ENCODE assay signal across 17 cellular contexts in genomic region chr14:99418217-99418616, GRCh38.
"Had no signal": no experiment of that assay in that cellular context is flagged by ENCODE, and none has a peak within 500 bp of the region (broad histone marks: within the 10 kb centered on the region; RNA-seq: fewer than 3 reads in every experiment).

No MANE protein-coding gene starts in this region.

- H3K27me3 Mint-ChIP-seq: activated CD4-positive, alpha-beta memory T cell treated with anti-CD3 and anti-CD28 coated beads for 36 hours; activated naive CD4-positive, alpha-beta T cell treated with anti-CD3 and anti-CD28 coated beads, Interleukin-2, amount 50 U/mL, for 24 hours had no signal

- H3K36me3 ChIP-seq: WERI-Rb-1 had no signal

- H3K36me3 Mint-ChIP-seq: activated naive CD4-positive, alpha-beta T cell treated with anti-CD3 and anti-CD28 coated beads, Interleukin-2, amount 50 U/mL, for 24 hours had no signal

- H3K27ac ChIP-seq: body of pancreas, epithelial cell of prostate, left lung, tibial artery, WERI-Rb-1 had no signal

- DNase-seq: activated CD4-positive, alpha-beta memory T cell treated with anti-CD3 and anti-CD28 coated beads for 36 hours; activated effector memory CD4-positive, alpha-beta T cell treated with Interleukin-2 at 50 U/mL for 16 hours; activated T-cell treated with anti-CD3 and anti-CD28 coated beads, Interleukin-2, amount 50 U/mL, for 1 hour; body of pancreas; foreskin melanocyte; glutamatergic neuron; hypothalamus; left lung; retina; stimulated activated naive CD4-positive, alpha-beta T cell; T-helper 2 cell; tibial artery; WERI-Rb-1 had no signal

- H3K9me3 ChIP-seq: body of pancreas, left lung, tibial artery had no signal

- FAIRE-seq: keratinocyte, urothelium cell line had no signal

- H3K9me3 Mint-ChIP-seq: activated CD4-positive, alpha-beta memory T cell treated with anti-CD3 and anti-CD28 coated beads for 36 hours; activated naive CD4-positive, alpha-beta T cell treated with anti-CD3 and anti-CD28 coated beads, Interleukin-2, amount 50 U/mL, for 24 hours had no signal

- H3K27ac Mint-ChIP-seq: activated CD4-positive, alpha-beta memory T cell treated with anti-CD3 and anti-CD28 coated beads for 36 hours had no signal

- ATAC-seq: body of pancreas, left lung had no signal

- H3K4me3 ChIP-seq: body of pancreas, left lung, tibial artery had no signal

- H3K27me3 ChIP-seq: body of pancreas, left lung, tibial artery had no signal

- H3K4me1 ChIP-seq: tibial artery had no signal

- H3K4me3 Mint-ChIP-seq: activated CD4-positive, alpha-beta memory T cell treated with anti-CD3 and anti-CD28 coated beads for 36 hours; activated naive CD4-positive, alpha-beta T cell treated with anti-CD3 and anti-CD28 coated beads, Interleukin-2, amount 50 U/mL, for 24 hours had no signal
